19 cellular contexts compared by ENCODE assay signal in the genomic region with DNA sequence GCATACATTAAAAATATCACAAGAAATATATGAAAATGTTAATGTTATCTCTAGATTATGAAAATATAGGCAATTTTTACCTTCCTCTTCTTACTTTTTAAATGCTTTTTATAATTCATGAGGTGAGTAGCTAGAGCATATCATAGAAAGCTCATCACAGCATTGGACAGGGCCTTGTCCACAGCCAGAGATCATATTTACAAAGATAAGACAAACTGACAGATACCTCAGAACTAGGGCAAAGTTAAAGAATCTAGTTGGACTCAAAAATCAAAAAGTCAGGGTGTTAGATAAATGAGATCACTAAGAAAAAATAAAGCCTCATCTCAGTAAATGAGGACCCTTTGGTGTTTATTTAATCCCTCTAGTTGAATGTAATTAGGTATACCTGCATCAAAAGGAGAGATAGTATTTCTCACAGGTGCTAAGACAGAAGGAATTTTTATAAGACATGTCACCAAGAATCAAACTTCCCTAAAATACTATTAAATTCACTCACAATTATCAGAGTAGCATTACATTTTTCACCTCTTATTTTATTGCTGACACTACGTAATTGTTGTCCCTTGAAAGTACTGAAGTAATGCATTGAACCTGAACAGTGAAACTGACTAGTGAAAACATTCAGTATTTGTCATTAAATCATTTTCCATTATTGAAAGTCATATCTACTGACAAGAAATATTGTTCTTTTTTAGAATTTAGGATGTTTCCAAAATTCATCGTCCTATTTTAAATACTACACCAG. TPM values are rescaled to one million over a fixed set of nuclear protein-coding genes. Genes with fewer than 3 reads are reported as not detected.
DNase-seq lines count a peak whose midpoint lies in the region; ATAC-seq, FAIRE-seq and TF ChIP-seq lines count a peak whose summit lies in the region.
"Had no signal": no experiment of that assay in that cellular context is flagged by ENCODE, and none has a peak within 500 bp of the region (broad histone marks: within the 10 kb centered on the region; RNA-seq: fewer than 3 reads in every experiment).

No MANE protein-coding gene starts in this region.

- H2BK15ac ChIP-seq in IMR-90 (ENCODE audit: low read depth, low read length) = no peak overlapping the region

- no peaks in the 10 kb centered on the region for H3K79me2 ChIP-seq in ACC112 (ENCODE audit: control insufficient read depth, insufficient read depth, low read length, unreplicated experiment)
- no peaks in the 10 kb centered on the region for H3K79me2 ChIP-seq in HepG2 (ENCODE audit: insufficient read depth, low read length)
- no peaks in the 10 kb centered on the region for H3K79me2 ChIP-seq in parathyroid adenoma

- no peaks in the 10 kb centered on the region for H3K36me3 ChIP-seq in ACC112 (ENCODE audit: insufficient read depth, low read length)
- no peaks in the 10 kb centered on the region for H3K36me3 ChIP-seq in IMR-90 (ENCODE audit: control insufficient read depth, insufficient read depth, low read length)
- H3K36me3 ChIP-seq in HepG2 (replicated peaks in 1 of 2; ENCODE audit: control insufficient read depth in 1 of 2, insufficient read depth in 2 of 2, low read length in 2 of 2) = no peaks in the 10 kb centered on the region
- no peaks in the 10 kb centered on the region for H3K36me3 ChIP-seq in parathyroid adenoma (ENCODE audit: control insufficient read depth, insufficient read depth, low read length)
- no peaks in the 10 kb centered on the region for H3K36me3 ChIP-seq in SJCRH30

- no peaks in the 10 kb centered on the region for H3K9me1 ChIP-seq in IMR-90 (ENCODE audit: insufficient read depth, low read length)

- H3K4ac ChIP-seq in IMR-90 (ENCODE audit: low read depth, low read length) = no peak overlapping the region

- no peak for ATAC-seq in IMR-90 (ENCODE audit: low read depth)
- ATAC-seq in HepG2 = peak; percentile 66
- ATAC-seq: CD8-positive, alpha-beta T cell had no signal

- H3K14ac ChIP-seq in IMR-90 (replicated peaks; ENCODE audit: low read depth, low read length) = no peak overlapping the region

- no peak for TF ChIP-seq RAD21 in IMR-90 (IDR thresholded peaks at IDR 0.05; ENCODE audit: low read length)
- no peak for TF ChIP-seq RAD21 in HepG2 (CRISPR knock-in tag; IDR thresholded peaks at IDR 0.05)

- H3K4me3 ChIP-seq in ACC112 (ENCODE audit: low read depth, low read length) (no peak overlapping the region), IMR-90 (ENCODE audit: insufficient read depth, low read depth, low read length) (no peak overlapping the region), HepG2 (replicated peaks in 1 of 3; ENCODE audit: insufficient read depth in 1 of 3, low read depth in 2 of 3, low read length in 3 of 3) (no peak overlapping the region), parathyroid adenoma (ENCODE audit: low read depth, low read length) (no peak overlapping the region), SJCRH30 (no peak overlapping the region)

- no peak overlapping the region for H2BK5ac ChIP-seq in IMR-90 (ENCODE audit: low read depth, low read length, poor library complexity, severe bottlenecking)

- H3K9ac ChIP-seq in IMR-90 (ENCODE audit: low read depth, low read length) (no peak overlapping the region), HepG2 (ENCODE audit: insufficient read depth, low read depth, low read length) (no peak overlapping the region), parathyroid adenoma (no peak overlapping the region)

- BruUV-seq in IMR-90 (replicated peaks; lab: Mats Ljungman, UMichigan) (no TSS peak), HepG2 (replicated peaks; lab: Mats Ljungman, UMichigan) (no TSS peak)

- dilution Hi-C loops in IMR-90 (cut with HindIII; ENCODE audit: low sequenced_read_pairs, unreplicated experiment) = no loop called here

- H3K23ac ChIP-seq in IMR-90 (ENCODE audit: low read depth, low read length) = no peak overlapping the region

- H4K20me1 ChIP-seq in IMR-90 (ENCODE audit: insufficient read depth, low read length) (no peaks in the 10 kb centered on the region), HepG2 (ENCODE audit: insufficient read depth, low read length) (no peaks in the 10 kb centered on the region)

- CTCF ChIA-PET in IMR-90 (lab: Yijun Ruan, JAX) = no interaction called here
- CTCF ChIA-PET in HepG2 (lab: Yijun Ruan, JAX; ENCODE audit: low intra/inter-chr PET ratio, low total read pairs) = no interaction called here

- peak in 1 of 2 experiments; percentile 44; a peak in 1 of 4 replicates for TF ChIP-seq EP300 in HepG2 (IDR thresholded peaks at IDR 0.05; ENCODE audit: low read depth in 2 of 2, low read length in 2 of 2)
- TF ChIP-seq EP300 in HepG2 (CRISPR knock-in tag; IDR thresholded peaks at IDR 0.05; ENCODE audit: borderline replicate concordance) = no peak

- in situ Hi-C loops in IMR-90 (cut with MboI; ENCODE audit: low sequenced_read_pairs) (no loop called here), HepG2 (cut with HindIII; ENCODE audit: extremely low pct_ligation_motif_present, low pct_unique_long_range_greater_than_20kb) (no loop called here), ACHN (cut with HindIII; ENCODE audit: low pct_ligation_motif_present, low pct_unique_long_range_greater_than_20kb, low sequenced_read_pairs) (no loop called here)

- no peak for TF ChIP-seq CTCF in IMR-90 (conservative IDR thresholded peaks at IDR 0.05; ENCODE audit: low read depth, low read length)
- TF ChIP-seq CTCF in HepG2 (CRISPR knock-in tag; IDR thresholded peaks at IDR 0.05) = no peak
- no peak for TF ChIP-seq CTCF in parathyroid adenoma (IDR thresholded peaks at IDR 0.05)

- DNase-seq in IMR-90 = no peak
- DNase-seq in HepG2 (ENCODE audit: low spot score) = peak; percentile 25
- DNase-seq in ACHN = no peak
- DNase-seq in SJCRH30 = no peak
- DNase-seq in stimulated activated CD4-positive, alpha-beta T cell treated with anti-CD3 and anti-CD28 coated beads, Interleukin-4, amount 100 ng/mL, for 4 hours = no peak
- no peak for DNase-seq in OCI-M2 (lab: John Stamatoyannopoulos, UW; ENCODE audit: unreplicated experiment)
- DNase-seq: CD8-positive, alpha-beta T cell; COR-L47; DND-41; GDM1; HCEC 1CT had no signal

- intact Hi-C loops in IMR-90 (cut with micrococcal nuclease) = no loop called here
- intact Hi-C loops in HepG2 (cut with micrococcal nuclease; ENCODE audit: unreplicated experiment) = loop anchor here (2.0 kb wide), 2 partner anchors 26 to 28 kb away; a partner anchor contains a TSS

- H2BK20ac ChIP-seq in IMR-90 (ENCODE audit: low read depth, low read length) = no peak overlapping the region

- H3K9me3 ChIP-seq in IMR-90 (ENCODE audit: control insufficient read depth, insufficient read depth, low read length) (no peaks in the 10 kb centered on the region), HepG2 (ENCODE audit: low read length) (no peaks in the 10 kb centered on the region), parathyroid adenoma (ENCODE audit: control insufficient read depth, low read length) (no peaks in the 10 kb centered on the region), SJCRH30 (replicated peaks) (no peaks in the 10 kb centered on the region)

- H2AK5ac ChIP-seq in IMR-90 (ENCODE audit: low read depth, low read length) = no peak overlapping the region

- H3K56ac ChIP-seq in IMR-90 (ENCODE audit: extremely low read depth, insufficient read depth, low read length) = no peak overlapping the region

- H3K27me3 ChIP-seq in ACC112 (ENCODE audit: insufficient read depth, low read length) (no peaks in the 10 kb centered on the region), IMR-90 (ENCODE audit: control insufficient read depth, insufficient read depth, low read length) (no peaks in the 10 kb centered on the region), HepG2 (ENCODE audit: control insufficient read depth in 1 of 2, insufficient read depth in 2 of 2, low read length in 2 of 2) (no peaks in the 10 kb centered on the region), parathyroid adenoma (ENCODE audit: control insufficient read depth, insufficient read depth, low read length) (no peaks in the 10 kb centered on the region), SJCRH30 (no peaks in the 10 kb centered on the region)

- no CpG with 5 or more reads among the region's 2 CpGs for WGBS in IMR-90 (ENCODE audit: extremely low coverage in 2 of 2, insufficient read length in 1 of 2), 2 experiments
- 100% methylated on average over 2 of the region's 2 CpGs for WGBS in HepG2 (ENCODE audit: low lambda C conversion rate)

- no peak overlapping the region for H3K18ac ChIP-seq in IMR-90 (ENCODE audit: low read depth, low read length)

- H3K4me1 ChIP-seq in ACC112 (ENCODE audit: control insufficient read depth, insufficient read depth, low read length, unreplicated experiment) (peaks cover 52% of the 10 kb centered on the region), IMR-90 (ENCODE audit: control insufficient read depth, insufficient read depth, low read length) (no peaks in the 10 kb centered on the region), HepG2 (ENCODE audit: insufficient read depth, low read length) (peaks cover 71% of the 10 kb centered on the region), parathyroid adenoma (peaks cover 9% of the 10 kb centered on the region), SJCRH30 (no peaks in the 10 kb centered on the region)

- H4K5ac ChIP-seq in IMR-90 (ENCODE audit: low read depth, low read length) = no peak overlapping the region

- H3K4me2 ChIP-seq in IMR-90 (ENCODE audit: low read depth, low read length) = no peak overlapping the region
- peak overlapping the region; percentile 25; the same call in 1 of the 2 replicates for H3K4me2 ChIP-seq in HepG2 (ENCODE audit: low read depth, low read length)
- H3K4me2 ChIP-seq in parathyroid adenoma (ENCODE audit: low read length) = peak overlapping the region; percentile 11

- H3K27ac ChIP-seq in ACC112 (ENCODE audit: low read depth, low read length) (peak overlapping the region; percentile 54), IMR-90 (ENCODE audit: insufficient read depth, low read length) (no peak overlapping the region), HepG2 (ENCODE audit: extremely low read length, insufficient read depth, low read length) (peak overlapping the region; percentile 39), parathyroid adenoma (no peak overlapping the region), SJCRH30 (no peak overlapping the region)
- H3K27ac ChIP-seq: HL-60 had no signal

- TF ChIP-seq POLR2A in IMR-90 (IDR thresholded peaks at IDR 0.05; ENCODE audit: low read depth, low read length) = no peak
- no peak for TF ChIP-seq POLR2A in HepG2 (IDR thresholded peaks at IDR 0.05; ENCODE audit: insufficient read depth in 1 of 2, low read depth in 2 of 2, low read length in 2 of 2)

- POLR2A ChIA-PET in IMR-90 (lab: Charles Lee; ENCODE audit: unreplicated experiment) (no interaction called here), HepG2 (lab: Yijun Ruan, JAX) (no interaction called here)

- H4K8ac ChIP-seq in IMR-90 (ENCODE audit: low read depth in 2 of 2, low read length in 2 of 2) = no peak overlapping the region

- no peak overlapping the region for H2AFZ ChIP-seq in ACC112 (ENCODE audit: low read length, unreplicated experiment)
- no peak overlapping the region for H2AFZ ChIP-seq in IMR-90 (replicated peaks; ENCODE audit: low read length, poor library complexity)
- no peak overlapping the region for H2AFZ ChIP-seq in HepG2 (ENCODE audit: low read length)
- no peak overlapping the region for H2AFZ ChIP-seq in parathyroid adenoma

- FAIRE-seq in HepG2 (lab: Jason Lieb, UNC) = no peak
- FAIRE-seq: GM12892, H1 had no signal

- H2AK9ac ChIP-seq in IMR-90 (replicated peaks; ENCODE audit: low read depth, low read length, poor library complexity) = no peak overlapping the region

- H4K91ac ChIP-seq in IMR-90 (ENCODE audit: insufficient read depth, low read depth, low read length) = no peak overlapping the region

- no peak overlapping the region for H2BK120ac ChIP-seq in IMR-90 (ENCODE audit: low read depth, low read length)

- no peaks in the 10 kb centered on the region for H3K79me1 ChIP-seq in IMR-90 (ENCODE audit: low read depth in 1 of 2, low read length in 2 of 2)

RNA-seq across cellular contexts. Expression of a gene that starts 25.6 kb away (rescaled TPM):
- total RNA-seq in IMR-90 (2012; rRNA removed) (0.72 and 1.7 TPM in 2 replicates), HepG2 (2016; rRNA removed; fragmentation: Illumina TruSeq; extraction: Trizol) (2.7 and 4.0 TPM in 2 replicates)
- polyA plus RNA-seq in IMR-90 (2012; rRNA removed) (0.50 and 0.86 TPM in 2 replicates), HepG2 (2011; rRNA removed) (2.2 and 2.4 TPM in 2 replicates)
- 0.13 and 0.74 TPM in 2 replicates for polyA plus RNA-seq in IMR-90 (2012; cell fraction: cytosol; rRNA removed)
- 1.3 and 2.8 TPM in 2 replicates for polyA plus RNA-seq in IMR-90 (2012; cell fraction: nucleus; rRNA removed; ENCODE audit: low replicate concordance)
- total RNA-seq in HepG2 (2016; cell fraction: cytosol; rRNA removed; fragmentation: Illumina TruSeq; extraction: Trizol; ENCODE audit: low read depth) = 1.5 and 1.7 TPM in 2 replicates
- 4.4 and 4.8 TPM in 2 replicates for total RNA-seq in HepG2 (2016; cell fraction: insoluble cytoplasmic fraction; rRNA removed; fragmentation: Illumina TruSeq; extraction: Trizol)
- total RNA-seq in HepG2 (2016; cell fraction: membrane; rRNA removed; fragmentation: Illumina TruSeq; extraction: Trizol) = 1.8 and 2.5 TPM in 2 replicates
- 13.6 and 14.1 TPM in 2 replicates for total RNA-seq in HepG2 (2016; cell fraction: nucleus; rRNA removed; fragmentation: Illumina TruSeq; extraction: Trizol)
- polyA plus RNA-seq in HepG2 (2011; cell fraction: cytosol; rRNA removed) = 0.28 and 0.42 TPM in 2 replicates
- 5.1 and 7.1 TPM in 2 replicates for polyA plus RNA-seq in HepG2 (2011; cell fraction: nucleus; rRNA removed)
- polyA plus RNA-seq in HepG2 (2012) = 1.8 and 3.6 TPM in 2 replicates
- polyA plus RNA-seq in HepG2 (2016; cell fraction: cytosol; fragmentation: Illumina TruSeq; extraction: Trizol; ENCODE audit: low read depth) = 0.17 and 0.71 TPM in 2 replicates
- polyA plus RNA-seq in HepG2 (2016; cell fraction: insoluble cytoplasmic fraction; fragmentation: Illumina TruSeq; extraction: Trizol; ENCODE audit: low read depth) = 3.3 and 3.6 TPM in 2 replicates
- 0.65 and 1.7 TPM in 2 replicates for polyA plus RNA-seq in HepG2 (2016; cell fraction: membrane; fragmentation: Illumina TruSeq; extraction: Trizol; ENCODE audit: low read depth)
- 10.5 and 13.0 TPM in 2 replicates for polyA plus RNA-seq in HepG2 (2016; cell fraction: nucleus; fragmentation: Illumina TruSeq; extraction: Trizol; ENCODE audit: insufficient read depth, low read depth)
- polyA minus RNA-seq in HepG2 (2011; rRNA and poly(A)+ RNA removed; ENCODE audit: low replicate concordance) = 0.61 and 3.5 TPM in 2 replicates
- 0.97 and 0.99 TPM in 2 replicates for polyA minus RNA-seq in HepG2 (2011; cell fraction: cytosol; rRNA and poly(A)+ RNA removed)
- 25.0 and 26.5 TPM in 2 replicates for polyA minus RNA-seq in HepG2 (2011; cell fraction: nucleus; rRNA and poly(A)+ RNA removed)
- 0.76 and 1.8 TPM in 2 replicates for total RNA-seq in SJCRH30 (2014; rRNA removed; shearing (Covaris generic))
- total RNA-seq: CD8-positive, alpha-beta T cell had no signal
- polyA plus RNA-seq: CD14-positive monocyte had no signal

RNA-seq across cellular contexts. Expression of a gene that starts 50.5 kb away (rescaled TPM):
- not detected in 2 replicates for total RNA-seq in IMR-90 (2012; rRNA removed)
- not detected in 2 replicates for polyA plus RNA-seq in IMR-90 (2012; rRNA removed)
- not detected in 2 replicates for polyA plus RNA-seq in IMR-90 (2012; cell fraction: cytosol; rRNA removed)
- polyA plus RNA-seq in IMR-90 (2012; cell fraction: nucleus; rRNA removed; ENCODE audit: low replicate concordance) = not detected in 2 replicates
- not detected in 2 replicates for total RNA-seq in HepG2 (2016; rRNA removed; fragmentation: Illumina TruSeq; extraction: Trizol)
- total RNA-seq in HepG2 (2016; cell fraction: cytosol; rRNA removed; fragmentation: Illumina TruSeq; extraction: Trizol; ENCODE audit: low read depth) = not detected in 2 replicates
- total RNA-seq in HepG2 (2016; cell fraction: insoluble cytoplasmic fraction; rRNA removed; fragmentation: Illumina TruSeq; extraction: Trizol) = not detected in 2 replicates
- not detected in 2 replicates for total RNA-seq in HepG2 (2016; cell fraction: membrane; rRNA removed; fragmentation: Illumina TruSeq; extraction: Trizol)
- total RNA-seq in HepG2 (2016; cell fraction: nucleus; rRNA removed; fragmentation: Illumina TruSeq; extraction: Trizol) = not detected in 2 replicates
- polyA plus RNA-seq in HepG2 (2011; rRNA removed) = not detected in 2 replicates
- not detected in 2 replicates for polyA plus RNA-seq in HepG2 (2011; cell fraction: cytosol; rRNA removed)
- not detected in 2 replicates for polyA plus RNA-seq in HepG2 (2011; cell fraction: nucleus; rRNA removed)
- not detected in 2 replicates for polyA plus RNA-seq in HepG2 (2012)
- polyA plus RNA-seq in HepG2 (2016; cell fraction: cytosol; fragmentation: Illumina TruSeq; extraction: Trizol; ENCODE audit: low read depth) = not detected in 2 replicates
- polyA plus RNA-seq in HepG2 (2016; cell fraction: insoluble cytoplasmic fraction; fragmentation: Illumina TruSeq; extraction: Trizol; ENCODE audit: low read depth) = not detected in 2 replicates
- not detected in 2 replicates for polyA plus RNA-seq in HepG2 (2016; cell fraction: membrane; fragmentation: Illumina TruSeq; extraction: Trizol; ENCODE audit: low read depth)
- polyA plus RNA-seq in HepG2 (2016; cell fraction: nucleus; fragmentation: Illumina TruSeq; extraction: Trizol; ENCODE audit: insufficient read depth, low read depth) = not detected in 2 replicates
- not detected in 2 replicates for polyA minus RNA-seq in HepG2 (2011; rRNA and poly(A)+ RNA removed; ENCODE audit: low replicate concordance)
- polyA minus RNA-seq in HepG2 (2011; cell fraction: cytosol; rRNA and poly(A)+ RNA removed) = not detected in 2 replicates
- polyA minus RNA-seq in HepG2 (2011; cell fraction: nucleus; rRNA and poly(A)+ RNA removed) = not detected in 2 replicates
- total RNA-seq in SJCRH30 (2014; rRNA removed; shearing (Covaris generic)) = not detected in 2 replicates
- total RNA-seq: A172; CD8-positive, alpha-beta T cell; H1 had no signal
- polyA plus RNA-seq: BJ, CD14-positive monocyte, H1 had no signal

RNA-seq across cellular contexts. Expression of a gene that starts 59.1 kb away (rescaled TPM):
- 3.9 and 4.2 TPM in 2 replicates for total RNA-seq in IMR-90 (2012; rRNA removed)
- polyA plus RNA-seq in IMR-90 (2012; rRNA removed) = 1.7 and 1.8 TPM in 2 replicates
- 0.45 and 0.51 TPM in 2 replicates for polyA plus RNA-seq in IMR-90 (2012; cell fraction: cytosol; rRNA removed)
- 0.67 and 4.7 TPM in 2 replicates for polyA plus RNA-seq in IMR-90 (2012; cell fraction: nucleus; rRNA removed; ENCODE audit: low replicate concordance)
- total RNA-seq in HepG2 (2016; rRNA removed; fragmentation: Illumina TruSeq; extraction: Trizol) = 3.5 and 4.3 TPM in 2 replicates
- 0.61 and 0.62 TPM in 2 replicates for total RNA-seq in HepG2 (2016; cell fraction: cytosol; rRNA removed; fragmentation: Illumina TruSeq; extraction: Trizol; ENCODE audit: low read depth)
- 2.5 and 4.6 TPM in 2 replicates for total RNA-seq in HepG2 (2016; cell fraction: insoluble cytoplasmic fraction; rRNA removed; fragmentation: Illumina TruSeq; extraction: Trizol)
- total RNA-seq in HepG2 (2016; cell fraction: membrane; rRNA removed; fragmentation: Illumina TruSeq; extraction: Trizol) = 1.3 and 1.4 TPM in 2 replicates
- 7.7 and 8.2 TPM in 2 replicates for total RNA-seq in HepG2 (2016; cell fraction: nucleus; rRNA removed; fragmentation: Illumina TruSeq; extraction: Trizol)
- 4.4 and 4.5 TPM in 2 replicates for polyA plus RNA-seq in HepG2 (2011; rRNA removed)
- polyA plus RNA-seq in HepG2 (2011; cell fraction: cytosol; rRNA removed) = 1.2 and 2.6 TPM in 2 replicates
- polyA plus RNA-seq in HepG2 (2011; cell fraction: nucleus; rRNA removed) = 3.6 and 6.6 TPM in 2 replicates
- 3.1 and 8.3 TPM in 2 replicates for polyA plus RNA-seq in HepG2 (2012)
- polyA plus RNA-seq in HepG2 (2016; cell fraction: cytosol; fragmentation: Illumina TruSeq; extraction: Trizol; ENCODE audit: low read depth) = 0.43 and 0.48 TPM in 2 replicates
- polyA plus RNA-seq in HepG2 (2016; cell fraction: insoluble cytoplasmic fraction; fragmentation: Illumina TruSeq; extraction: Trizol; ENCODE audit: low read depth) = 1.3 and 1.6 TPM in 2 replicates
- polyA plus RNA-seq in HepG2 (2016; cell fraction: membrane; fragmentation: Illumina TruSeq; extraction: Trizol; ENCODE audit: low read depth) = 0.32 and 0.36 TPM in 2 replicates
- polyA plus RNA-seq in HepG2 (2016; cell fraction: nucleus; fragmentation: Illumina TruSeq; extraction: Trizol; ENCODE audit: insufficient read depth, low read depth) = 6.7 TPM in 2 replicates
- polyA minus RNA-seq in HepG2 (2011; rRNA and poly(A)+ RNA removed; ENCODE audit: low replicate concordance) = 3.0 TPM in 1 of 2 replicates, not detected in the other
- polyA minus RNA-seq in HepG2 (2011; cell fraction: cytosol; rRNA and poly(A)+ RNA removed) = 4.0 and 6.4 TPM in 2 replicates
- 13.1 and 20.3 TPM in 2 replicates for polyA minus RNA-seq in HepG2 (2011; cell fraction: nucleus; rRNA and poly(A)+ RNA removed)
- 0.08 and 0.10 TPM in 2 replicates for total RNA-seq in SJCRH30 (2014; rRNA removed; shearing (Covaris generic))
- total RNA-seq: CD8-positive, alpha-beta T cell had no signal
- polyA plus RNA-seq: CD14-positive monocyte had no signal

Comparison
In these comparisons a context has a peak if more than half of its experiments do, and no peak if none do; other contexts are left out.
1. H3K27ac ChIP-seq: peak in ACC112 (single experiment) and HepG2 (single experiment); none in IMR-90 (single experiment), parathyroid adenoma (single experiment) and SJCRH30 (single experiment).